25 cellular contexts compared by ENCODE assay signal in the genomic region with DNA sequence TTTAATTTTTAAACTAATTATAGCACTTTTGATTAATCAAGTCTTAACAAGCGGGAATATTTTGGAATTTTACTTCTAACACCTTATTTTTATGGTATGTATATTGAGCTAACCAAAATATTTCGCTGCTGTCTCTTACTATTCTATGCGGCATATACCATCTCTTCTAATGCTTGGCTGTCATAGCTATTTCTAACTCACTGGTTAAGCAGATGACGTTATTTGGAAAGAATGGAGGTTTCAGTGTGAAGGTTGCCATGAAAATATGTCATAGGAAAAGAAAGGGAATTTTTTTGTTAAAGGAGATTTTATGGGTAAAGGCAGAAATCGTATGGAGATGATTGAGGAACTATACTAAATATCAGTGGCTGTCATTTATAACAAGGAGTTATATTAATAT.
DNase-seq lines count a peak whose midpoint lies in the region; TF ChIP-seq lines count a peak whose summit lies in the region.
"Had no signal": no experiment of that assay in that cellular context is flagged by ENCODE, and none has a peak within 500 bp of the region (broad histone marks: within the 10 kb centered on the region; RNA-seq: fewer than 3 reads in every experiment).

No MANE protein-coding gene starts in this region.

- H3K4me1 ChIP-seq in ascending aorta (peaks cover 0 to 2% of the 10 kb centered on the region in 2 donors), smooth muscle cell (ENCODE audit: low read depth) (no peaks in the 10 kb centered on the region)
- H3K4me1 ChIP-seq: BLaER1 had no signal

- H3F3A ChIP-seq in smooth muscle cell (ENCODE audit: low read depth): no peaks in the 10 kb centered on the region

- H3K27ac ChIP-seq in ascending aorta (peak overlapping the region; percentile 77 to 82), smooth muscle cell (ENCODE audit: low read depth) (peak overlapping the region; percentile 59)
- H3K27ac ChIP-seq: BLaER1 had no signal

- H3K9ac ChIP-seq in smooth muscle cell (ENCODE audit: low read depth): peak overlapping the region; percentile 5
- H3K9ac ChIP-seq: BLaER1, SK-N-SH had no signal

- intact Hi-C loops in ascending aorta (cut with DNase I): loop anchor here (10.0 kb wide), 1 partner anchor 640 kb away; a partner anchor contains a TSS

- H3K36me3 ChIP-seq in ascending aorta (no peaks in the 10 kb centered on the region), smooth muscle cell (ENCODE audit: low read depth) (no peaks in the 10 kb centered on the region)
- H3K36me3 ChIP-seq: BLaER1 had no signal

- WGBS in smooth muscle cell (ENCODE audit: low lambda C conversion rate): 78% methylated on average over 5 of the region's 5 CpGs

- H3K9me3 ChIP-seq in ascending aorta: no peaks in the 10 kb centered on the region
- H3K9me3 ChIP-seq in smooth muscle cell (replicated peaks; ENCODE audit: low read depth): no peaks in the 10 kb centered on the region
- H3K9me3 ChIP-seq: BLaER1, SK-N-SH had no signal

- H4K20me1 ChIP-seq in smooth muscle cell (ENCODE audit: low read depth): no peaks in the 10 kb centered on the region
- H4K20me1 ChIP-seq: BLaER1 had no signal

- no peaks in the 10 kb centered on the region for H3K79me2 ChIP-seq in smooth muscle cell (ENCODE audit: low read depth)

- H3K4me3 ChIP-seq in ascending aorta (peak overlapping the region; percentile 34 to 62), fibroblast of pulmonary artery (replicated peaks; ENCODE audit: low read depth, low read length) (no peak overlapping the region), smooth muscle cell (no peak overlapping the region)
- H3K4me3 ChIP-seq: BLaER1, GM12878 had no signal

- no peaks in the 10 kb centered on the region for H3K27me3 ChIP-seq in ascending aorta
- H3K27me3 ChIP-seq in smooth muscle cell (ENCODE audit: low read depth): no peaks in the 10 kb centered on the region
- H3K27me3 ChIP-seq: BLaER1 had no signal

- H2AFZ ChIP-seq in smooth muscle cell (ENCODE audit: low read depth): no peak overlapping the region

- H3K4me2 ChIP-seq in smooth muscle cell: no peak overlapping the region
- H3K4me2 ChIP-seq: BLaER1, SK-N-SH had no signal

- TF ChIP-seq CTCF in ascending aorta (IDR thresholded peaks at IDR 0.05) (no peak), fibroblast of pulmonary artery (IDR thresholded peaks at IDR 0.05; ENCODE audit: low read length, missing control alignments) (no peak), smooth muscle cell (IDR thresholded peaks at IDR 0.05; ENCODE audit: borderline replicate concordance, insufficient read depth, poor library complexity, severe bottlenecking) (no peak)

- peak; percentile 7 for DNase-seq in AG20443 (ENCODE audit: low spot score)
- DNase-seq in ascending aorta (ENCODE audit: low spot score in 2 of 2): no peak
- peak; percentile 52 for DNase-seq in fibroblast of pulmonary artery (ENCODE audit: low read depth)
- no peak for DNase-seq in smooth muscle cell (lab: John Stamatoyannopoulos, UW; ENCODE audit: unreplicated experiment)
- DNase-seq in HK-2 (ENCODE audit: unreplicated experiment): no peak
- no peak for DNase-seq in activated gamma-delta T cell (lab: John Stamatoyannopoulos, UW)
- no peak for DNase-seq in NCI-H526 treated with DMSO at 0.1 percent for 48 hours (lab: John Stamatoyannopoulos, UW)
- DNase-seq in effector CD8-positive, alpha-beta T cell (lab: John Stamatoyannopoulos, UW): no peak
- DNase-seq: 8988T; ACHN; CD4-positive, alpha-beta T cell; Karpas-422; MV-4-11; NCI-H1105; NCI-H1436 treated with DMSO at 0.1 percent for 48 hours; NCI-H1930; NCI-H2107; NCI-H446; NCI-H524 treated with DMSO at 0.1 percent for 48 hours; NCI-H82; NK-92 treated with Interleukin-12 subunit alpha and Interleukin-12 subunit beta, amount 100 ng/mL, for 24 hours; PC-3; SK-N-SH had no signal

Comparison
In these comparisons a context has a peak if more than half of its experiments do, and no peak if none do; other contexts are left out.
1. DNase-seq: peak in AG20443 (single experiment) and fibroblast of pulmonary artery (single experiment); none in ascending aorta (0 of 2), smooth muscle cell (single experiment), HK-2 (single experiment), activated gamma-delta T cell (single experiment), NCI-H526 treated with DMSO at 0.1 percent for 48 hours (single experiment) and effector CD8-positive, alpha-beta T cell (single experiment).
2. H3K4me3 ChIP-seq: peak in ascending aorta (2 of 2); none in fibroblast of pulmonary artery (single experiment) and smooth muscle cell (single experiment).